8 cellular contexts compared by ENCODE assay signal in genomic region chr11:61294717-61295595, GRCh38. TPM values are rescaled to one million over a fixed set of nuclear protein-coding genes. Genes with fewer than 3 reads are reported as not detected.
DNase-seq lines count a peak whose midpoint lies in the region; ATAC-seq, FAIRE-seq and TF ChIP-seq lines count a peak whose summit lies in the region.

VWCE (minus strand) TSS chr11:61295316; CDS start chr11:61295037, 279 bp downstream.

- peak within 1 kb of the TSS; percentile 100 for H3K4me2 ChIP-seq in PC-3 (ENCODE audit: low read length)
- peak within 1 kb of the TSS; percentile 69 for H3K4me2 ChIP-seq in parathyroid adenoma (ENCODE audit: low read length)

- H3K9me2 ChIP-seq in PC-3 (replicated peaks; ENCODE audit: low read length): no peaks in the 10 kb centered on the region

- H3K9me3 ChIP-seq in CD4-positive, alpha-beta T cell (ENCODE audit: control insufficient read depth, low read length): no peaks in the 10 kb centered on the region
- H3K9me3 ChIP-seq in PC-3 (ENCODE audit: low read length) (no peaks in the 10 kb centered on the region), parathyroid adenoma (ENCODE audit: control insufficient read depth, low read length) (no peaks in the 10 kb centered on the region)

- no peak within 1 kb of the TSS for H3K27ac Mint-ChIP-seq in CD4-positive, alpha-beta T cell
- H3K27ac Mint-ChIP-seq in activated T-helper 2 cell treated with anti-CD3 and anti-CD28 coated beads, Interferon-gamma antibody, Interleukin-2, Interleukin-4, amounts not matched to agents 10 μg/mL and 5 μg/mL and 100 μg/mL, durations not matched to agents 14 hours and 24 hours and 36 hours: peak within 1 kb of the TSS; percentile 52

- H3K4me3 ChIP-seq in PC-3 (ENCODE audit: low read length): peak within 1 kb of the TSS; percentile 72
- H3K4me3 ChIP-seq in parathyroid adenoma (ENCODE audit: low read depth, low read length): peak within 1 kb of the TSS; percentile 44
- peak within 1 kb of the TSS; percentile 41 for H3K4me3 ChIP-seq in urinary bladder (ENCODE audit: low read depth, low read length)

- peaks cover 28% of the 10 kb centered on the region for H3K36me3 Mint-ChIP-seq in CD4-positive, alpha-beta T cell (ENCODE audit: low read depth)
- peaks cover 23% of the 10 kb centered on the region for H3K36me3 Mint-ChIP-seq in activated T-helper 2 cell treated with anti-CD3 and anti-CD28 coated beads, Interferon-gamma antibody, Interleukin-2, Interleukin-4, amounts not matched to agents 10 μg/mL and 5 μg/mL and 100 μg/mL, durations not matched to agents 14 hours and 24 hours and 36 hours (ENCODE audit: low read depth)

- H3K9me3 Mint-ChIP-seq in CD4-positive, alpha-beta T cell: no peaks in the 10 kb centered on the region
- H3K9me3 Mint-ChIP-seq in activated T-helper 2 cell treated with anti-CD3 and anti-CD28 coated beads, Interferon-gamma antibody, Interleukin-2, Interleukin-4, amounts not matched to agents 10 μg/mL and 5 μg/mL and 100 μg/mL, durations not matched to agents 14 hours and 24 hours and 36 hours: no peaks in the 10 kb centered on the region

- CTCF ChIA-PET in CD4-positive, alpha-beta T cell (lab: Charles Lee): interaction anchor here (0.6 to 1.1 kb wide), 2 partner anchors 36 to 529 kb away, joined by 3 to 5 read pairs; no protein-coding TSS in a partner anchor
- CTCF ChIA-PET in PC-3 (lab: Charles Lee): interaction anchor here (0.6 kb wide), 1 partner anchor 33 kb away, joined by 3 read pairs; no protein-coding TSS in a partner anchor

- DNase-seq in CD4-positive, alpha-beta T cell: peak; percentile 30 to 63 (median 44)
- DNase-seq in PC-3 (peak; percentile 55), frontal cortex (ENCODE audit: low spot score in 2 of 2) (peak; percentile 74 to 78)
- DNase-seq in activated T-helper 2 cell treated with anti-CD3 and anti-CD28 coated beads, Interferon-gamma antibody, Interleukin-2, Interleukin-4, amounts not matched to agents 10 μg/mL and 5 μg/mL and 100 μg/mL, durations not matched to agents 14 hours and 24 hours and 36 hours (ENCODE audit: low spot score): peak; percentile 67

- peak within 1 kb of the TSS; percentile 26; the same call in 1 of the 2 replicates for H3K9ac ChIP-seq in PC-3 (ENCODE audit: low read length)
- H3K9ac ChIP-seq in parathyroid adenoma: no peak within 1 kb of the TSS

- H3F3A ChIP-seq in PC-3 (ENCODE audit: low read length, unreplicated experiment): no peaks in the 10 kb centered on the region

- 2% methylated on average over 97 of the region's 97 CpGs for WGBS in urinary bladder

- H4K20me1 ChIP-seq in PC-3 (ENCODE audit: low read length): no peaks in the 10 kb centered on the region

- H3K27me3 ChIP-seq in CD4-positive, alpha-beta T cell (ENCODE audit: control insufficient read depth, insufficient read depth, low read length): peaks cover 18% of the 10 kb centered on the region
- peaks cover 12% of the 10 kb centered on the region for H3K27me3 ChIP-seq in PC-3 (ENCODE audit: low read length)
- H3K27me3 ChIP-seq in parathyroid adenoma (ENCODE audit: control insufficient read depth, insufficient read depth, low read length): no peaks in the 10 kb centered on the region

- POLR2A ChIA-PET in CD4-positive, alpha-beta T cell (lab: Charles Lee): interaction anchor here (1.7 kb wide), 1 partner anchor 41 kb away, joined by 6 read pairs; no protein-coding TSS in a partner anchor
- POLR2A ChIA-PET in PC-3 (lab: Charles Lee; ENCODE audit: unreplicated experiment): interaction anchor here (0.6 kb wide), 1 partner anchor 41 kb away, joined by 6 read pairs; no protein-coding TSS in a partner anchor

- H3K79me2 ChIP-seq in PC-3 (ENCODE audit: low read length) (no peaks in the 10 kb centered on the region), parathyroid adenoma (no peaks in the 10 kb centered on the region)

- H3K4me1 ChIP-seq in PC-3 (ENCODE audit: insufficient read depth, low read length): peaks cover 12% of the 10 kb centered on the region
- no peaks in the 10 kb centered on the region for H3K4me1 ChIP-seq in parathyroid adenoma
- H3K4me1 ChIP-seq in urinary bladder (ENCODE audit: insufficient read depth): no peaks in the 10 kb centered on the region

- peaks cover 24% of the 10 kb centered on the region for H3K27me3 Mint-ChIP-seq in CD4-positive, alpha-beta T cell
- H3K27me3 Mint-ChIP-seq in activated T-helper 2 cell treated with anti-CD3 and anti-CD28 coated beads, Interferon-gamma antibody, Interleukin-2, Interleukin-4, amounts not matched to agents 10 μg/mL and 5 μg/mL and 100 μg/mL, durations not matched to agents 14 hours and 24 hours and 36 hours (ENCODE audit: low read depth): peaks cover 14% of the 10 kb centered on the region

- no TSS peak for BruUV-seq in PC-3 (replicated peaks; lab: Mats Ljungman, UMichigan)

- no peak for TF ChIP-seq CTCF in CD4-positive, alpha-beta T cell (IDR thresholded peaks at IDR 0.05)
- TF ChIP-seq CTCF in PC-3 (conservative IDR thresholded peaks at IDR 0.05; ENCODE audit: low read depth, low read length): peak; percentile 48
- TF ChIP-seq CTCF in parathyroid adenoma (IDR thresholded peaks at IDR 0.05): no peak

- peak; percentile 91 for ATAC-seq in CD4-positive, alpha-beta T cell (ENCODE audit: poor library complexity)
- ATAC-seq in GM19372 (IDR thresholded peaks at IDR 0.05; ENCODE audit: low read depth, unreplicated experiment): peak; percentile 61
- peak; percentile 71 for ATAC-seq in HG03571 (IDR thresholded peaks at IDR 0.05; ENCODE audit: unreplicated experiment)
- ATAC-seq in PC-3: peak; percentile 72

- no peak within 1 kb of the TSS for H3K27ac ChIP-seq in CD4-positive, alpha-beta T cell (ENCODE audit: low read depth, low read length)
- H3K27ac ChIP-seq in PC-3 (ENCODE audit: low read length): no peak within 1 kb of the TSS
- no peak within 1 kb of the TSS for H3K27ac ChIP-seq in parathyroid adenoma
- H3K27ac ChIP-seq in urinary bladder (ENCODE audit: low read depth): no peak within 1 kb of the TSS

- H3K36me3 ChIP-seq in PC-3 (ENCODE audit: low read depth, low read length): peaks cover 16% of the 10 kb centered on the region
- H3K36me3 ChIP-seq in parathyroid adenoma (ENCODE audit: control insufficient read depth, insufficient read depth, low read length): no peaks in the 10 kb centered on the region
- H3K36me3 ChIP-seq in urinary bladder (ENCODE audit: insufficient read depth): peaks cover 4% of the 10 kb centered on the region

- H2AFZ ChIP-seq in PC-3 (ENCODE audit: low read length): peak within 1 kb of the TSS; percentile 92
- H2AFZ ChIP-seq in parathyroid adenoma: peak within 1 kb of the TSS; percentile 62

- peaks cover 42% of the 10 kb centered on the region for H3K4me1 Mint-ChIP-seq in CD4-positive, alpha-beta T cell (ENCODE audit: low read depth)
- peaks cover 30% of the 10 kb centered on the region for H3K4me1 Mint-ChIP-seq in activated T-helper 2 cell treated with anti-CD3 and anti-CD28 coated beads, Interferon-gamma antibody, Interleukin-2, Interleukin-4, amounts not matched to agents 10 μg/mL and 5 μg/mL and 100 μg/mL, durations not matched to agents 14 hours and 24 hours and 36 hours (ENCODE audit: low read depth)

- peak within 1 kb of the TSS; percentile 79 for H3K4me3 Mint-ChIP-seq in CD4-positive, alpha-beta T cell
- H3K4me3 Mint-ChIP-seq in activated T-helper 2 cell treated with anti-CD3 and anti-CD28 coated beads, Interferon-gamma antibody, Interleukin-2, Interleukin-4, amounts not matched to agents 10 μg/mL and 5 μg/mL and 100 μg/mL, durations not matched to agents 14 hours and 24 hours and 36 hours (ENCODE audit: low read depth): peak within 1 kb of the TSS; percentile 83

- no peak for FAIRE-seq in frontal cortex (lab: Jason Lieb, UNC)

- intact Hi-C loops in CD4-positive, alpha-beta T cell (cut with DNase I, micrococcal nuclease): no loop called here
- intact Hi-C loops in PC-3 (cut with micrococcal nuclease): no loop called here
- intact Hi-C loops in activated T-helper 2 cell treated with anti-CD3 and anti-CD28 coated beads, Interferon-gamma antibody, Interleukin-2, Interleukin-4, amounts not matched to agents 10 μg/mL and 5 μg/mL and 100 μg/mL, durations not matched to agents 14 hours and 24 hours and 36 hours (cut with micrococcal nuclease): loop anchor here (1.0 to 5.0 kb wide), 2 partner anchors 37 to 41 kb away; partner anchors contain the start of genes DDB1 and TKFC

RNA-seq across cellular contexts. Expression of gene VWCE, which starts in this region (rescaled TPM):
- 1 to 10 TPM in 1 of 2 experiments, under 1 TPM in 1; 0.64 to 1.0 TPM for total RNA-seq in CD4-positive, alpha-beta T cell
- total RNA-seq in PC-3 (2014; rRNA removed): 0.15 and 0.35 TPM in 2 replicates
- total RNA-seq in activated T-helper 2 cell treated with anti-CD3 and anti-CD28 coated beads, Interferon-gamma antibody, Interleukin-2, Interleukin-4, amounts not matched to agents 10 μg/mL and 5 μg/mL and 100 μg/mL, durations not matched to agents 14 hours and 24 hours and 36 hours: 8.1 and 10.1 TPM in 2 replicates
- 2.0 TPM for total RNA-seq in frontal cortex
- 0.63 TPM for total RNA-seq in urinary bladder
- polyA plus RNA-seq in urinary bladder: 0.67 TPM

Comparison
In these comparisons a context has a peak if more than half of its experiments do, and no peak if none do; other contexts are left out.
1. Peak in DNase-seq, ATAC-seq, H3K4me3 ChIP-seq, H3K9ac ChIP-seq and H3K4me2 ChIP-seq in PC-3; RNA of the gene not detected or under 1 TPM.